Comparison of ENCODE assay signal across 9 cellular contexts in the genomic region with DNA sequence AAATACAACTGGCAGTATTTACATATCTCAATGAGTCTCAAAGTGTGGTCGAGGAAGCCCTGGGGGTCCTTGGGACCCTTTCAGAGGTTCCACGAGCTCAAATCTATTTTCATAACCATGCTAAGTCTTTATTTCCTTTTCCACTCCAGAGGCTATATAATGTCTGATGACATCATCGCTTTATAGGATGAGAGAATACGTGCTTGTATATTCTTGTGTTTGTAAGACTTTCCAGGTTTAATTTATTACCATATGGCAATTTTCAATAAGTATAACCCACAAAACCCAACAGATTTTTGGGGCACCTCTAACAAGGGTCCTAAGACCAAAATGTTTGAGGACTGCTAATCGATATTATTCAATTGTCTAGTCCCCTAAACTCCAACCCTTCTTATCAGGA. TPM values are rescaled to one million over a fixed set of nuclear protein-coding genes. Genes with fewer than 3 reads are reported as not detected.
DNase-seq lines count a peak whose midpoint lies in the region; ATAC-seq and TF ChIP-seq lines count a peak whose summit lies in the region.
"Had no signal": no experiment of that assay in that cellular context is flagged by ENCODE, and none has a peak within 500 bp of the region (broad histone marks: within the 10 kb centered on the region; RNA-seq: fewer than 3 reads in every experiment).

No MANE protein-coding gene starts in this region.

- TF ChIP-seq POLR2A in transverse colon (IDR thresholded peaks at IDR 0.05): no peak

- H2BK120ac ChIP-seq in mesenchymal stem cell (ENCODE audit: low read depth, low read length): no peak overlapping the region

- peaks cover 11% of the 10 kb centered on the region for H3K79me1 ChIP-seq in mesenchymal stem cell (replicated peaks; ENCODE audit: low read length, poor library complexity, severe bottlenecking)

- H2BK5ac ChIP-seq in mesenchymal stem cell (ENCODE audit: low read depth, low read length, poor library complexity, severe bottlenecking): no peak overlapping the region

- H3K27ac Mint-ChIP-seq in activated T-cell treated with anti-CD3 and anti-CD28 coated beads, Interleukin-2, amount 50 U/mL, for 72 hours: peak overlapping the region; percentile 85

- peak overlapping the region; percentile 80 to 98 for H3K4me3 ChIP-seq in ascending aorta
- H3K4me3 ChIP-seq in mesenchymal stem cell (ENCODE audit: insufficient read depth in 1 of 2, low read depth in 1 of 2, low read length in 2 of 2): peak overlapping the region in 1 of 2 experiments; percentile 84
- H3K4me3 ChIP-seq in transverse colon: peak overlapping the region in 2 of 4 donors; percentile 87 to 97

- whole genome bisulfite sequencing in mesenchymal stem cell: 100% methylated on average over 1 of the region's 5 CpGs
- WGBS in transverse colon (ENCODE audit: low coverage in 1 of 2), 2 donors: 62 to 68% methylated on average over 5 of the region's 5 CpGs

- no peak for TF ChIP-seq CTCF in ascending aorta (IDR thresholded peaks at IDR 0.05)
- TF ChIP-seq CTCF in transverse colon (IDR thresholded peaks at IDR 0.05): no peak

- H3K4me1 ChIP-seq in ascending aorta (peaks cover 0 to 27% of the 10 kb centered on the region in 2 donors), mesenchymal stem cell (ENCODE audit: control insufficient read depth, insufficient read depth, low read depth, low read length) (peaks cover 2% of the 10 kb centered on the region), transverse colon (peaks cover 0 to 37% (median 24%) of the 10 kb centered on the region in 4 donors)

- no peak overlapping the region for H2BK12ac ChIP-seq in mesenchymal stem cell (ENCODE audit: low read length in 2 of 2)

- in situ Hi-C loops in transverse colon (cut with MboI; ENCODE audit: low pct_ligation_motif_present in 1 of 4, low pct_unique_long_range_greater_than_20kb in 1 of 4, low sequenced_read_pairs in 3 of 4): loop anchor here in 1 of 4 donors (10.0 kb wide), 1 partner anchor 58 kb away; no protein-coding TSS in a partner anchor

- no peak for ATAC-seq in activated T-cell treated with anti-CD3 and anti-CD28 coated beads, Interleukin-2, amount 50 U/mL, for 72 hours (replicated peaks in 1 of 2)
- ATAC-seq in GM19351 (IDR thresholded peaks at IDR 0.05; ENCODE audit: unreplicated experiment) (no peak), GM21515 (IDR thresholded peaks at IDR 0.05; ENCODE audit: unreplicated experiment) (no peak), HG02885 (IDR thresholded peaks at IDR 0.05; ENCODE audit: poor library complexity, unreplicated experiment) (no peak)

- H3K36me3 Mint-ChIP-seq in activated T-cell treated with anti-CD3 and anti-CD28 coated beads, Interleukin-2, amount 50 U/mL, for 72 hours (ENCODE audit: insufficient read depth in 2 of 2): peaks cover 0 to 4% of the 10 kb centered on the region in 2 donors
- H3K36me3 Mint-ChIP-seq: CD14-positive monocyte had no signal

- H3K9me3 Mint-ChIP-seq in activated T-cell treated with anti-CD3 and anti-CD28 coated beads, Interleukin-2, amount 50 U/mL, for 72 hours: no peaks in the 10 kb centered on the region

- no peaks in the 10 kb centered on the region for H3K27me3 ChIP-seq in ascending aorta
- H3K27me3 ChIP-seq in mesenchymal stem cell (ENCODE audit: control insufficient read depth in 1 of 2, insufficient read depth in 1 of 2, low read length in 2 of 2): no peaks in the 10 kb centered on the region
- H3K27me3 ChIP-seq in transverse colon: no peaks in the 10 kb centered on the region

- no peak overlapping the region for H4K8ac ChIP-seq in mesenchymal stem cell (ENCODE audit: low read length)

- no peak overlapping the region for H3K23ac ChIP-seq in mesenchymal stem cell (ENCODE audit: low read length in 2 of 2)

- no peak for TF ChIP-seq EP300 in transverse colon (IDR thresholded peaks at IDR 0.05; ENCODE audit: low read depth)

- H3K9ac ChIP-seq in mesenchymal stem cell (ENCODE audit: low read length): peak overlapping the region; percentile 91

- peak overlapping the region; percentile 89 to 93 for H3K4me3 Mint-ChIP-seq in activated T-cell treated with anti-CD3 and anti-CD28 coated beads, Interleukin-2, amount 50 U/mL, for 72 hours

- peak overlapping the region; percentile 86 for H3K4me2 ChIP-seq in mesenchymal stem cell (ENCODE audit: low read length, poor library complexity, severe bottlenecking)

- no peak overlapping the region for H4K91ac ChIP-seq in mesenchymal stem cell (ENCODE audit: low read length)

- H2AK5ac ChIP-seq in mesenchymal stem cell (ENCODE audit: low read length, severe bottlenecking): no peak overlapping the region

- H3K9me3 ChIP-seq in ascending aorta: no peaks in the 10 kb centered on the region
- H3K9me3 ChIP-seq in mesenchymal stem cell (ENCODE audit: control insufficient read depth, low read length): no peaks in the 10 kb centered on the region
- no peaks in the 10 kb centered on the region for H3K9me3 ChIP-seq in transverse colon

- no peak overlapping the region for H3K14ac ChIP-seq in mesenchymal stem cell (ENCODE audit: low read length in 2 of 2)

- H3K36me3 ChIP-seq in ascending aorta (no peaks in the 10 kb centered on the region), mesenchymal stem cell (ENCODE audit: control insufficient read depth in 1 of 2, insufficient read depth in 2 of 2, low read depth in 1 of 2, low read length in 2 of 2) (no peaks in the 10 kb centered on the region), transverse colon (no peaks in the 10 kb centered on the region)

- intact Hi-C loops in ascending aorta (cut with DNase I) (loop anchor here (2.0 to 10.0 kb wide), 8 partner anchors 60 to 1932 kb away; partner anchors contain the start of genes ATP1B1, CREG1, DCAF6 and MPC2), transverse colon (cut with DNase I; ENCODE audit: low total_unique reads) (no loop called here)

- no peak overlapping the region for H3K4ac ChIP-seq in mesenchymal stem cell (ENCODE audit: low read depth in 1 of 2, low read length in 2 of 2)

- H3K4me1 Mint-ChIP-seq in activated T-cell treated with anti-CD3 and anti-CD28 coated beads, Interleukin-2, amount 50 U/mL, for 72 hours (ENCODE audit: low read depth): peaks cover 75% of the 10 kb centered on the region

- DNase-seq in activated T-cell treated with anti-CD3 and anti-CD28 coated beads, Interleukin-2, amount 50 U/mL, for 72 hours: no peak
- DNase-seq in activated T-cell treated with anti-CD3 and anti-CD28 coated beads, Interleukin-2, amount 50 U/mL, for 48 hours: no peak
- DNase-seq in ascending aorta (ENCODE audit: low spot score in 2 of 2): no peak
- DNase-seq in mesenchymal stem cell: peak; percentile 65
- DNase-seq in transverse colon: no peak

- peak overlapping the region in 1 of 2 experiments; percentile 59 for H3K18ac ChIP-seq in mesenchymal stem cell (ENCODE audit: low read depth in 1 of 2, low read length in 2 of 2)

- no peak overlapping the region for H2BK15ac ChIP-seq in mesenchymal stem cell (ENCODE audit: low read depth, poor library complexity, severe bottlenecking)

- H2AFZ ChIP-seq in mesenchymal stem cell (ENCODE audit: low read depth, low read length): no peak overlapping the region

- peak overlapping the region; percentile 99 to 100 for H3K27ac ChIP-seq in ascending aorta
- H3K27ac ChIP-seq in mesenchymal stem cell (ENCODE audit: low read length, poor library complexity, severe bottlenecking): peak overlapping the region; percentile 86
- peak overlapping the region; percentile 97 to 99 (median 98) for H3K27ac ChIP-seq in transverse colon

- H3K27me3 Mint-ChIP-seq in activated T-cell treated with anti-CD3 and anti-CD28 coated beads, Interleukin-2, amount 50 U/mL, for 72 hours (ENCODE audit: low read depth): peaks cover 7% of the 10 kb centered on the region

RNA-seq across cellular contexts. Expression of gene SLC19A2, which starts 1.4 kb away (rescaled TPM):
- 1 to 10 TPM; 4.6 to 7.2 TPM for total RNA-seq in activated T-cell treated with anti-CD3 and anti-CD28 coated beads, Interleukin-2, amount 50 U/mL, for 72 hours
- total RNA-seq in ascending aorta (36.7 TPM), transverse colon (10 to 100 TPM in 3 of 4 donors, 1 to 10 TPM in 1; 2.8 to 20.2 (median 14.9) TPM)
- polyA plus RNA-seq in mesenchymal stem cell (2013, experiment 1 of 2): 6.8 TPM
- 7.1 TPM for polyA plus RNA-seq in mesenchymal stem cell (2013, experiment 2 of 2)

RNA-seq across cellular contexts. Expression of gene CCDC181, which starts 59.9 kb away (rescaled TPM):
- total RNA-seq in activated T-cell treated with anti-CD3 and anti-CD28 coated beads, Interleukin-2, amount 50 U/mL, for 72 hours: not detected
- total RNA-seq in ascending aorta (not detected), transverse colon (under 1 TPM in 2 of 4 donors, not detected in 2; 0.14 to 0.95 TPM)
- polyA plus RNA-seq in mesenchymal stem cell (2013, experiment 1 of 2): 0.18 TPM
- 0.25 TPM for polyA plus RNA-seq in mesenchymal stem cell (2013, experiment 2 of 2)
- polyA plus RNA-seq: CD14-positive monocyte had no signal
